Comparison of ENCODE assay signal across 21 cellular contexts in the genomic region with DNA sequence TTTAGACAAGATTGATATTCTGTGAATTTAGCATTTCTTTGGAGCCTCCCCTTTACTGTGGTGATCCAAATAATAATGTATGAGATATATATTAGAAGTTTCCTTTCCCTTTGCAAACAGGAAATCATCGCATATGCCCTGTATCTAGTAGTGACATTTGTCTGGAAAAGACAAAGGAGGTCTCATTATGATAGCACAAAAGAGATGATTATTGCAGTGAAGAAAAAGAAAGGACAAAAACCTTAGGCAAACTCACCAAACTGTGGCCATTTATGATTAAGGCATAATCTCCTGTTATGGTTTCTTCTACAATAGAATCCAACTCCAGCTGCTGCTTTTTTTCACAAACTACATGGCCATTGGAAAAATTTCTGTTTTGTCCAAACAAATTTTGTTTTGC.
DNase-seq lines count a peak whose midpoint lies in the region; TF ChIP-seq lines count a peak whose summit lies in the region.
"Had no signal": no experiment of that assay in that cellular context is flagged by ENCODE, and none has a peak within 500 bp of the region (broad histone marks: within the 10 kb centered on the region; RNA-seq: fewer than 3 reads in every experiment).

No MANE protein-coding gene starts in this region.

- DNase-seq in fibroblast of villous mesenchyme (ENCODE audit: low read depth) (no peak), pons (ENCODE audit: low spot score) (peak; percentile 73), tibial nerve (ENCODE audit: low spot score in 2 of 2) (no peak), SKM-1 treated with dmso at 0.1 percent for 144 hours (lab: John Stamatoyannopoulos, UW; ENCODE audit: unreplicated experiment) (no peak), GM10266 (ENCODE audit: extremely low spot score) (no peak), SHP77 (lab: John Stamatoyannopoulos, UW) (no peak)
- DNase-seq: activated CD4-positive, alpha-beta T cell treated with anti-CD3 and anti-CD28 coated beads, Interleukin-2, amount 50 U/mL, for 1 hour; activated CD8-positive, alpha-beta memory T cell treated with anti-CD3 and anti-CD28 coated beads, Interleukin-2, amount 50 U/mL, for 4 hours; activated naive CD8-positive, alpha-beta T cell treated with anti-CD3 and anti-CD28 coated beads, Interleukin-2, amount 50 U/mL, for 24 hours; Calu3; central memory CD4-positive, alpha-beta T cell; effector CD4-positive, alpha-beta T cell; EL; erythroblast; NCI-H1092 treated with DMSO at 0.1 percent for 48 hours; retina; stimulated activated CD4-positive, alpha-beta T cell treated with anti-CD3 and anti-CD28 coated beads, Interleukin-15, amount 100 ng/mL, for 24 hours; WERI-Rb-1 had no signal

- TF ChIP-seq CTCF in fibroblast of villous mesenchyme (IDR thresholded peaks at IDR 0.05; ENCODE audit: insufficient read depth, low read depth, low read length) (no peak), tibial nerve (IDR thresholded peaks at IDR 0.05) (no peak), GM10266 (IDR thresholded peaks at IDR 0.05; ENCODE audit: control insufficient read depth, insufficient read depth, low read depth, missing control alignments) (no peak)

- H3K4me1 ChIP-seq in tibial nerve: peaks cover 7 to 75% (median 32%) of the 10 kb centered on the region in 4 donors

- H3K9me3 ChIP-seq in tibial nerve: no peaks in the 10 kb centered on the region
- H3K9me3 ChIP-seq: HAP-1 had no signal

- H3K36me3 ChIP-seq in tibial nerve: no peaks in the 10 kb centered on the region
- H3K36me3 ChIP-seq: HAP-1, WERI-Rb-1 had no signal

- H3K27me3 ChIP-seq in tibial nerve: no peaks in the 10 kb centered on the region

- WGBS in tibial nerve, 2 donors: 43 to 59% methylated on average over 1 of the region's 1 CpG

- TF ChIP-seq EP300 in tibial nerve (IDR thresholded peaks at IDR 0.05): no peak

- TF ChIP-seq POLR2A in tibial nerve (IDR thresholded peaks at IDR 0.05): no peak

- peak overlapping the region; percentile 56 for H3K27ac ChIP-seq in angular gyrus (ENCODE audit: low read depth, low read length)
- peak overlapping the region in 3 of 4 donors; percentile 63 to 94 (median 86) for H3K27ac ChIP-seq in tibial nerve
- H3K27ac ChIP-seq: SK-N-MC, WERI-Rb-1 had no signal

- peak overlapping the region; percentile 9 for H3K4me3 ChIP-seq in fibroblast of villous mesenchyme (ENCODE audit: low read depth, low read length)
- no peak overlapping the region for H3K4me3 ChIP-seq in tibial nerve
- H3K4me3 ChIP-seq: HAP-1, SK-N-MC had no signal
